Comparison of ENCODE assay signal across 8 cellular contexts in genomic region chrX:132491191-132491590, GRCh38. TPM values are rescaled to one million over a fixed set of nuclear protein-coding genes. Genes with fewer than 3 reads are reported as not detected.
DNase-seq lines count a peak whose midpoint lies in the region; ATAC-seq and TF ChIP-seq lines count a peak whose summit lies in the region.

No MANE protein-coding gene starts in this region.

- peaks cover 12% of the 10 kb centered on the region for H3K4me1 ChIP-seq in PC-3 (ENCODE audit: insufficient read depth, low read length)
- peaks cover 0 to 26% (median 5%) of the 10 kb centered on the region in 4 donors for H3K4me1 ChIP-seq in transverse colon

- H3K27me3 ChIP-seq in PC-3 (ENCODE audit: low read length) (no peaks in the 10 kb centered on the region), transverse colon (no peaks in the 10 kb centered on the region), dorsolateral prefrontal cortex (peaks cover 0 to 85% (median 27%) of the 10 kb centered on the region in 45 donors)

- no peaks in the 10 kb centered on the region; the same call in 1 of the 2 replicates for H3K79me2 ChIP-seq in PC-3 (ENCODE audit: low read length)

- no peaks in the 10 kb centered on the region for H3F3A ChIP-seq in PC-3 (ENCODE audit: low read length, unreplicated experiment)

- TF ChIP-seq CTCF in PC-3 (conservative IDR thresholded peaks at IDR 0.05; ENCODE audit: low read depth, low read length) (0 out of 2 replicates have a peak, but pooled peaks have one; percentile 16), epithelial cell of esophagus (IDR thresholded peaks at IDR 0.05; ENCODE audit: insufficient read depth, low read depth, low read length, missing control alignments) (peak; percentile 40), transverse colon (IDR thresholded peaks at IDR 0.05) (peak in 4 of 5 experiments; percentile 11 to 69 (median 32)), dorsolateral prefrontal cortex (IDR thresholded peaks at IDR 0.05 in 54 of 56, conservative IDR thresholded peaks at IDR 0.05 in 2 of 56; ENCODE audit: low read depth in 1 of 56, partially characterized antibody in 56 of 56) (peak in 3 of 56 donors; percentile 8 to 15 (median 9))

- POLR2A ChIA-PET in PC-3 (lab: Charles Lee; ENCODE audit: unreplicated experiment) = no interaction called here

- H3K36me3 ChIP-seq in PC-3 (ENCODE audit: low read depth, low read length) (no peaks in the 10 kb centered on the region), transverse colon (no peaks in the 10 kb centered on the region)

- H3K27ac ChIP-seq in PC-3 (ENCODE audit: low read length) (no peak overlapping the region), transverse colon (peak overlapping the region; percentile 84 to 91 (median 90)), dorsolateral prefrontal cortex (peak overlapping the region in 10 of 59 donors; percentile 10 to 59 (median 28))

- TF ChIP-seq EP300 in transverse colon (IDR thresholded peaks at IDR 0.05; ENCODE audit: low read depth) = no peak

- H3K4me3 ChIP-seq in PC-3 (ENCODE audit: low read length) = peak overlapping the region; percentile 88
- H3K4me3 ChIP-seq in epithelial cell of esophagus (ENCODE audit: low read length) = no peak overlapping the region
- peak overlapping the region in 1 of 4 donors; percentile 63 for H3K4me3 ChIP-seq in transverse colon
- H3K4me3 ChIP-seq in dorsolateral prefrontal cortex = peak overlapping the region in 23 of 59 donors; percentile 4 to 75 (median 65)

- peak overlapping the region; percentile 96; the same call in 1 of the 2 replicates for H2AFZ ChIP-seq in PC-3 (ENCODE audit: low read length)

- peak; percentile 38 for ATAC-seq in HG03342 (IDR thresholded peaks at IDR 0.05; ENCODE audit: unreplicated experiment)
- ATAC-seq in PC-3 = peak; percentile 60

- H3K4me2 ChIP-seq in PC-3 (ENCODE audit: low read length) = peak overlapping the region; percentile 87

- no peak overlapping the region for H3K9ac ChIP-seq in PC-3 (ENCODE audit: low read length)

- CTCF ChIA-PET in PC-3 (lab: Charles Lee) = interaction anchor here (0.6 to 1.0 kb wide), 2 partner anchors 102 to 115 kb away, joined by 3 to 4 read pairs; no protein-coding TSS in a partner anchor

- DNase-seq in stimulated activated naive CD4-positive, alpha-beta T cell (lab: John Stamatoyannopoulos, UW) = peak in 4 of 6 experiments; percentile 0 to 33 (median 10)
- no peak for DNase-seq in stimulated activated naive CD4-positive, alpha-beta T cell treated with Interleukin-2 at 50 U/mL for 16 hours (lab: John Stamatoyannopoulos, UW)
- peak; percentile 79 for DNase-seq in PC-3
- peak; percentile 62 for DNase-seq in epithelial cell of esophagus (ENCODE audit: low read depth)
- DNase-seq in transverse colon = peak; percentile 22
- DNase-seq in dorsolateral prefrontal cortex = no peak
- no peak for DNase-seq in activated CD8-positive, alpha-beta memory T cell treated with anti-CD3 and anti-CD28 coated beads for 24 hours

- in situ Hi-C loops in transverse colon (cut with MboI; ENCODE audit: low pct_ligation_motif_present in 1 of 4, low pct_unique_long_range_greater_than_20kb in 1 of 4, low sequenced_read_pairs in 3 of 4) = no loop called here

- H3K9me2 ChIP-seq in PC-3 (replicated peaks; ENCODE audit: low read length) = no peaks in the 10 kb centered on the region

- WGBS in transverse colon (ENCODE audit: low coverage in 1 of 2), 2 donors = 52 to 57% methylated on average over 2 to 3 of the region's 3 CpGs

- intact Hi-C loops in PC-3 (cut with micrococcal nuclease) = loop anchor here (1.0 kb wide), 2 partner anchors 102 to 122 kb away; no protein-coding TSS in a partner anchor
- intact Hi-C loops in transverse colon (cut with DNase I; ENCODE audit: low total_unique reads) = no loop called here
- intact Hi-C loops in dorsolateral prefrontal cortex (cut with DNase I) = no loop called here

- no peaks in the 10 kb centered on the region for H3K9me3 ChIP-seq in PC-3 (ENCODE audit: low read length)
- H3K9me3 ChIP-seq in transverse colon = no peaks in the 10 kb centered on the region

- no TSS peak for BruUV-seq in PC-3 (replicated peaks; lab: Mats Ljungman, UMichigan)

- H4K20me1 ChIP-seq in PC-3 (ENCODE audit: low read length) = no peaks in the 10 kb centered on the region

- TF ChIP-seq POLR2A in transverse colon (IDR thresholded peaks at IDR 0.05) = no peak

RNA-seq across cellular contexts. Expression of gene MBNL3, which starts 2.4 kb away (rescaled TPM):
- total RNA-seq in PC-3 (2014; rRNA removed) (4.4 and 9.7 TPM in 2 replicates), transverse colon (10 to 100 TPM in 3 of 4 donors, 1 to 10 TPM in 1; 4.6 to 40.8 (median 34.3) TPM), dorsolateral prefrontal cortex (10 to 100 TPM in 1 of 120 experiments, 1 to 10 TPM in 119; 1.5 to 10.1 (median 4.2) TPM)

Comparison
In these comparisons a context has a peak if more than half of its experiments do, and no peak if none do; other contexts are left out.
1. DNase-seq: peak in stimulated activated naive CD4-positive, alpha-beta T cell (4 of 6), PC-3 (single experiment), epithelial cell of esophagus (single experiment) and transverse colon (single experiment); none in stimulated activated naive CD4-positive, alpha-beta T cell treated with Interleukin-2 at 50 U/mL for 16 hours (single experiment), dorsolateral prefrontal cortex (0 of 10) and activated CD8-positive, alpha-beta memory T cell treated with anti-CD3 and anti-CD28 coated beads for 24 hours (single experiment).